17 cellular contexts compared by ENCODE assay signal in genomic region chr22:32665676-32666075, GRCh38.
DNase-seq lines count a peak whose midpoint lies in the region; ATAC-seq and TF ChIP-seq lines count a peak whose summit lies in the region.
"Had no signal": no experiment of that assay in that cellular context is flagged by ENCODE, and none has a peak within 500 bp of the region (broad histone marks: within the 10 kb centered on the region; RNA-seq: fewer than 3 reads in every experiment).

No MANE protein-coding gene starts in this region.

- no peak overlapping the region for H3K4me3 ChIP-seq in heart right ventricle
- H3K4me3 ChIP-seq: A549 had no signal

- no peaks in the 10 kb centered on the region for H3K4me1 Mint-ChIP-seq in naive thymus-derived CD8-positive, alpha-beta T cell

- intact Hi-C loops in heart right ventricle (cut with DNase I) = no loop called here

- H3K27me3 ChIP-seq in heart right ventricle = no peaks in the 10 kb centered on the region

- no peaks in the 10 kb centered on the region for H3K36me3 Mint-ChIP-seq in naive thymus-derived CD8-positive, alpha-beta T cell
- H3K36me3 Mint-ChIP-seq: CD14-positive monocyte had no signal

- no peak for TF ChIP-seq CTCF in heart right ventricle (IDR thresholded peaks at IDR 0.05)

- no peak overlapping the region for H3K4me3 Mint-ChIP-seq in naive thymus-derived CD8-positive, alpha-beta T cell
- H3K4me3 Mint-ChIP-seq: CD14-positive monocyte had no signal

- DNase-seq in EH (ENCODE audit: low read depth) (peak; percentile 48), LHCN-M2 (ENCODE audit: low read depth) (peak; percentile 48), epithelial cell of prostate (ENCODE audit: low read depth, low spot score) (peak; percentile 51), hepatic stellate cell (ENCODE audit: low spot score) (peak; percentile 16), heart right ventricle (no peak), cerebellum (ENCODE audit: low spot score) (no peak)
- no peak for DNase-seq in naive thymus-derived CD8-positive, alpha-beta T cell
- DNase-seq: COR-L47, DMS153, NCI-H1436 treated with DMSO at 0.1 percent for 48 hours, NCI-H69, PC-3, Right ventricle myocardium superior had no signal

- H3K9me3 Mint-ChIP-seq in naive thymus-derived CD8-positive, alpha-beta T cell = no peaks in the 10 kb centered on the region

- peak overlapping the region; percentile 50 for H3K27ac ChIP-seq in epithelial cell of prostate
- no peak overlapping the region for H3K27ac ChIP-seq in heart right ventricle
- H3K27ac ChIP-seq: A549 had no signal

- no peaks in the 10 kb centered on the region for H3K36me3 ChIP-seq in heart right ventricle

- H3K4me1 ChIP-seq in heart right ventricle = peaks cover 0 to 14% (median 6%) of the 10 kb centered on the region in 9 donors
- H3K4me1 ChIP-seq: A549 had no signal

- H3K27ac Mint-ChIP-seq in naive thymus-derived CD8-positive, alpha-beta T cell = no peak overlapping the region
- H3K27ac Mint-ChIP-seq: CD14-positive monocyte had no signal

- no peaks in the 10 kb centered on the region for H3K9me3 ChIP-seq in heart right ventricle
- H3K9me3 ChIP-seq: A549 had no signal

- WGBS in heart right ventricle, 2 donors = 84 to 94% methylated on average over 4 of the region's 4 CpGs

- H3K27me3 Mint-ChIP-seq in naive thymus-derived CD8-positive, alpha-beta T cell = peaks cover 0 to 1% (median 0%) of the 10 kb centered on the region in 5 donors

- ATAC-seq in GM21723 (IDR thresholded peaks at IDR 0.05; ENCODE audit: unreplicated experiment) (no peak), heart right ventricle (no peak)
- no peak for ATAC-seq in naive thymus-derived CD8-positive, alpha-beta T cell
- ATAC-seq: A549, HCT116, PC-3 had no signal

- POLR2A ChIA-PET in naive thymus-derived CD8-positive, alpha-beta T cell (lab: Charles Lee) = no interaction called here

Comparison
In these comparisons a context has a peak if more than half of its experiments do, and no peak if none do; other contexts are left out.
1. DNase-seq: peak in EH (single experiment), LHCN-M2 (single experiment), epithelial cell of prostate (single experiment) and hepatic stellate cell (single experiment); none in heart right ventricle (0 of 2), cerebellum (single experiment) and naive thymus-derived CD8-positive, alpha-beta T cell (0 of 10).